Comparison of ENCODE assay signal across 1 cellular context in the genomic region with DNA sequence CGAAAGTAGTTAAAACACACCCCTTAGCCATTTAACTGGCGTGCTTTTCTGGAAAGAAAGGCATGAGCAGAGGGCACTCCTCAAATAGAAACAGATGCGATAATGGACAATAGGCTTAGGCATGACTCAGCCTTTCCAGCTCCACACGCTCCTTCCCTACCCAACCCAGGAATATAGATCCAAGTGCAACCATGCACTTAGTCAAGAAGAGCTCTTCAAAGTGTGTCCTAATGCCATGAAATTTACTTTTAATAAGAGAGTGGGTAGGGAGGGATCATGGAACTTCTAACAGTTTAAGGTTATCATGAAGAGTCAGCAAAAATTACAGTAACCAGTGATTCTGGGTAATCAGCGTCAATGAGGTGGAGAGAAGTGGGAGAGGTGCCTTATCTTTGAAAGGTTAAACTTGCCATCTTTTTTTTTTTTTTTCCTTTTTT.
TF ChIP-seq lines count a peak whose summit lies in the region.

No MANE protein-coding gene starts in this region.

TF ChIP-seq in K562, 482 proteins besides CTCF, POLR2A, EP300 and RAD21 (continued from another document and continues in another):
- TF ChIP-seq, protein P1, sequence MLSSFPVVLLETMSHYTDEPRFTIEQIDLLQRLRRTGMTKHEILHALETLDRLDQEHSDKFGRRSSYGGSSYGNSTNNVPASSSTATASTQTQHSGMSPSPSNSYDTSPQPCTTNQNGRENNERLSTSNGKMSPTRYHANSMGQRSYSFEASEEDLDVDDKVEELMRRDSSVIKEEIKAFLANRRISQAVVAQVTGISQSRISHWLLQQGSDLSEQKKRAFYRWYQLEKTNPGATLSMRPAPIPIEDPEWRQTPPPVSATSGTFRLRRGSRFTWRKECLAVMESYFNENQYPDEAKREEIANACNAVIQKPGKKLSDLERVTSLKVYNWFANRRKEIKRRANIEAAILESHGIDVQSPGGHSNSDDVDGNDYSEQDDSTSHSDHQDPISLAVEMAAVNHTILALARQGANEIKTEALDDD (IDR thresholded peaks at IDR 0.05), result peak; percentile 46; the same call in 1 of the 2 replicates
- no peak for TF ChIP-seq CHD4 (IDR thresholded peaks at IDR 0.05; ENCODE audit: insufficient read depth, insufficient replicate concordance, low read depth, low read length, poor library complexity, severe bottlenecking)
- TF ChIP-seq, protein P2, sequence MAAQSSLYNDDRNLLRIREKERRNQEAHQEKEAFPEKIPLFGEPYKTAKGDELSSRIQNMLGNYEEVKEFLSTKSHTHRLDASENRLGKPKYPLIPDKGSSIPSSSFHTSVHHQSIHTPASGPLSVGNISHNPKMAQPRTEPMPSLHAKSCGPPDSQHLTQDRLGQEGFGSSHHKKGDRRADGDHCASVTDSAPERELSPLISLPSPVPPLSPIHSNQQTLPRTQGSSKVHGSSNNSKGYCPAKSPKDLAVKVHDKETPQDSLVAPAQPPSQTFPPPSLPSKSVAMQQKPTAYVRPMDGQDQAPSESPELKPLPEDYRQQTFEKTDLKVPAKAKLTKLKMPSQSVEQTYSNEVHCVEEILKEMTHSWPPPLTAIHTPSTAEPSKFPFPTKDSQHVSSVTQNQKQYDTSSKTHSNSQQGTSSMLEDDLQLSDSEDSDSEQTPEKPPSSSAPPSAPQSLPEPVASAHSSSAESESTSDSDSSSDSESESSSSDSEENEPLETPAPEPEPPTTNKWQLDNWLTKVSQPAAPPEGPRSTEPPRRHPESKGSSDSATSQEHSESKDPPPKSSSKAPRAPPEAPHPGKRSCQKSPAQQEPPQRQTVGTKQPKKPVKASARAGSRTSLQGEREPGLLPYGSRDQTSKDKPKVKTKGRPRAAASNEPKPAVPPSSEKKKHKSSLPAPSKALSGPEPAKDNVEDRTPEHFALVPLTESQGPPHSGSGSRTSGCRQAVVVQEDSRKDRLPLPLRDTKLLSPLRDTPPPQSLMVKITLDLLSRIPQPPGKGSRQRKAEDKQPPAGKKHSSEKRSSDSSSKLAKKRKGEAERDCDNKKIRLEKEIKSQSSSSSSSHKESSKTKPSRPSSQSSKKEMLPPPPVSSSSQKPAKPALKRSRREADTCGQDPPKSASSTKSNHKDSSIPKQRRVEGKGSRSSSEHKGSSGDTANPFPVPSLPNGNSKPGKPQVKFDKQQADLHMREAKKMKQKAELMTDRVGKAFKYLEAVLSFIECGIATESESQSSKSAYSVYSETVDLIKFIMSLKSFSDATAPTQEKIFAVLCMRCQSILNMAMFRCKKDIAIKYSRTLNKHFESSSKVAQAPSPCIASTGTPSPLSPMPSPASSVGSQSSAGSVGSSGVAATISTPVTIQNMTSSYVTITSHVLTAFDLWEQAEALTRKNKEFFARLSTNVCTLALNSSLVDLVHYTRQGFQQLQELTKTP (IDR thresholded peaks at IDR 0.05; ENCODE audit: low read depth in 1 of 2, partially characterized antibody in 2 of 2), result no peak
- 0 out of 4 replicates have a peak, but pooled peaks of 1 of the 2 experiments have one; percentile 20 for TF ChIP-seq ARNT (IDR thresholded peaks at IDR 0.05)
- TF ChIP-seq, protein P3, sequence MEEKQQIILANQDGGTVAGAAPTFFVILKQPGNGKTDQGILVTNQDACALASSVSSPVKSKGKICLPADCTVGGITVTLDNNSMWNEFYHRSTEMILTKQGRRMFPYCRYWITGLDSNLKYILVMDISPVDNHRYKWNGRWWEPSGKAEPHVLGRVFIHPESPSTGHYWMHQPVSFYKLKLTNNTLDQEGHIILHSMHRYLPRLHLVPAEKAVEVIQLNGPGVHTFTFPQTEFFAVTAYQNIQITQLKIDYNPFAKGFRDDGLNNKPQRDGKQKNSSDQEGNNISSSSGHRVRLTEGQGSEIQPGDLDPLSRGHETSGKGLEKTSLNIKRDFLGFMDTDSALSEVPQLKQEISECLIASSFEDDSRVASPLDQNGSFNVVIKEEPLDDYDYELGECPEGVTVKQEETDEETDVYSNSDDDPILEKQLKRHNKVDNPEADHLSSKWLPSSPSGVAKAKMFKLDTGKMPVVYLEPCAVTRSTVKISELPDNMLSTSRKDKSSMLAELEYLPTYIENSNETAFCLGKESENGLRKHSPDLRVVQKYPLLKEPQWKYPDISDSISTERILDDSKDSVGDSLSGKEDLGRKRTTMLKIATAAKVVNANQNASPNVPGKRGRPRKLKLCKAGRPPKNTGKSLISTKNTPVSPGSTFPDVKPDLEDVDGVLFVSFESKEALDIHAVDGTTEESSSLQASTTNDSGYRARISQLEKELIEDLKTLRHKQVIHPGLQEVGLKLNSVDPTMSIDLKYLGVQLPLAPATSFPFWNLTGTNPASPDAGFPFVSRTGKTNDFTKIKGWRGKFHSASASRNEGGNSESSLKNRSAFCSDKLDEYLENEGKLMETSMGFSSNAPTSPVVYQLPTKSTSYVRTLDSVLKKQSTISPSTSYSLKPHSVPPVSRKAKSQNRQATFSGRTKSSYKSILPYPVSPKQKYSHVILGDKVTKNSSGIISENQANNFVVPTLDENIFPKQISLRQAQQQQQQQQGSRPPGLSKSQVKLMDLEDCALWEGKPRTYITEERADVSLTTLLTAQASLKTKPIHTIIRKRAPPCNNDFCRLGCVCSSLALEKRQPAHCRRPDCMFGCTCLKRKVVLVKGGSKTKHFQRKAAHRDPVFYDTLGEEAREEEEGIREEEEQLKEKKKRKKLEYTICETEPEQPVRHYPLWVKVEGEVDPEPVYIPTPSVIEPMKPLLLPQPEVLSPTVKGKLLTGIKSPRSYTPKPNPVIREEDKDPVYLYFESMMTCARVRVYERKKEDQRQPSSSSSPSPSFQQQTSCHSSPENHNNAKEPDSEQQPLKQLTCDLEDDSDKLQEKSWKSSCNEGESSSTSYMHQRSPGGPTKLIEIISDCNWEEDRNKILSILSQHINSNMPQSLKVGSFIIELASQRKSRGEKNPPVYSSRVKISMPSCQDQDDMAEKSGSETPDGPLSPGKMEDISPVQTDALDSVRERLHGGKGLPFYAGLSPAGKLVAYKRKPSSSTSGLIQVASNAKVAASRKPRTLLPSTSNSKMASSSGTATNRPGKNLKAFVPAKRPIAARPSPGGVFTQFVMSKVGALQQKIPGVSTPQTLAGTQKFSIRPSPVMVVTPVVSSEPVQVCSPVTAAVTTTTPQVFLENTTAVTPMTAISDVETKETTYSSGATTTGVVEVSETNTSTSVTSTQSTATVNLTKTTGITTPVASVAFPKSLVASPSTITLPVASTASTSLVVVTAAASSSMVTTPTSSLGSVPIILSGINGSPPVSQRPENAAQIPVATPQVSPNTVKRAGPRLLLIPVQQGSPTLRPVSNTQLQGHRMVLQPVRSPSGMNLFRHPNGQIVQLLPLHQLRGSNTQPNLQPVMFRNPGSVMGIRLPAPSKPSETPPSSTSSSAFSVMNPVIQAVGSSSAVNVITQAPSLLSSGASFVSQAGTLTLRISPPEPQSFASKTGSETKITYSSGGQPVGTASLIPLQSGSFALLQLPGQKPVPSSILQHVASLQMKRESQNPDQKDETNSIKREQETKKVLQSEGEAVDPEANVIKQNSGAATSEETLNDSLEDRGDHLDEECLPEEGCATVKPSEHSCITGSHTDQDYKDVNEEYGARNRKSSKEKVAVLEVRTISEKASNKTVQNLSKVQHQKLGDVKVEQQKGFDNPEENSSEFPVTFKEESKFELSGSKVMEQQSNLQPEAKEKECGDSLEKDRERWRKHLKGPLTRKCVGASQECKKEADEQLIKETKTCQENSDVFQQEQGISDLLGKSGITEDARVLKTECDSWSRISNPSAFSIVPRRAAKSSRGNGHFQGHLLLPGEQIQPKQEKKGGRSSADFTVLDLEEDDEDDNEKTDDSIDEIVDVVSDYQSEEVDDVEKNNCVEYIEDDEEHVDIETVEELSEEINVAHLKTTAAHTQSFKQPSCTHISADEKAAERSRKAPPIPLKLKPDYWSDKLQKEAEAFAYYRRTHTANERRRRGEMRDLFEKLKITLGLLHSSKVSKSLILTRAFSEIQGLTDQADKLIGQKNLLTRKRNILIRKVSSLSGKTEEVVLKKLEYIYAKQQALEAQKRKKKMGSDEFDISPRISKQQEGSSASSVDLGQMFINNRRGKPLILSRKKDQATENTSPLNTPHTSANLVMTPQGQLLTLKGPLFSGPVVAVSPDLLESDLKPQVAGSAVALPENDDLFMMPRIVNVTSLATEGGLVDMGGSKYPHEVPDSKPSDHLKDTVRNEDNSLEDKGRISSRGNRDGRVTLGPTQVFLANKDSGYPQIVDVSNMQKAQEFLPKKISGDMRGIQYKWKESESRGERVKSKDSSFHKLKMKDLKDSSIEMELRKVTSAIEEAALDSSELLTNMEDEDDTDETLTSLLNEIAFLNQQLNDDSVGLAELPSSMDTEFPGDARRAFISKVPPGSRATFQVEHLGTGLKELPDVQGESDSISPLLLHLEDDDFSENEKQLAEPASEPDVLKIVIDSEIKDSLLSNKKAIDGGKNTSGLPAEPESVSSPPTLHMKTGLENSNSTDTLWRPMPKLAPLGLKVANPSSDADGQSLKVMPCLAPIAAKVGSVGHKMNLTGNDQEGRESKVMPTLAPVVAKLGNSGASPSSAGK (IDR thresholded peaks at IDR 0.05), result peak; percentile 5; the same call in 1 of the 2 replicates
- peak; percentile 99 for TF ChIP-seq C11orf30 (IDR thresholded peaks at IDR 0.05; ENCODE audit: low read depth)
- no peak for TF ChIP-seq PCBP1 (IDR thresholded peaks at IDR 0.05; ENCODE audit: low read depth, low read length, poor library complexity, severe bottlenecking)
- TF ChIP-seq ZNF766 (CRISPR knock-in tag; conservative IDR thresholded peaks at IDR 0.05), result 0 out of 2 replicates have a peak, but pooled peaks have one; percentile 2
- TF ChIP-seq, protein P4, sequence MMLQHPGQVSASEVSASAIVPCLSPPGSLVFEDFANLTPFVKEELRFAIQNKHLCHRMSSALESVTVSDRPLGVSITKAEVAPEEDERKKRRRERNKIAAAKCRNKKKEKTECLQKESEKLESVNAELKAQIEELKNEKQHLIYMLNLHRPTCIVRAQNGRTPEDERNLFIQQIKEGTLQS (IDR thresholded peaks at IDR 0.05), result peak; percentile 73
- TF ChIP-seq, protein P4 (CRISPR knock-in tag; conservative IDR thresholded peaks at IDR 0.05), result no peak
- TF ChIP-seq TAL1 (IDR thresholded peaks at IDR 0.05), result peak; percentile 23; the same call in 1 of the 2 replicates
- TF ChIP-seq, protein P5, sequence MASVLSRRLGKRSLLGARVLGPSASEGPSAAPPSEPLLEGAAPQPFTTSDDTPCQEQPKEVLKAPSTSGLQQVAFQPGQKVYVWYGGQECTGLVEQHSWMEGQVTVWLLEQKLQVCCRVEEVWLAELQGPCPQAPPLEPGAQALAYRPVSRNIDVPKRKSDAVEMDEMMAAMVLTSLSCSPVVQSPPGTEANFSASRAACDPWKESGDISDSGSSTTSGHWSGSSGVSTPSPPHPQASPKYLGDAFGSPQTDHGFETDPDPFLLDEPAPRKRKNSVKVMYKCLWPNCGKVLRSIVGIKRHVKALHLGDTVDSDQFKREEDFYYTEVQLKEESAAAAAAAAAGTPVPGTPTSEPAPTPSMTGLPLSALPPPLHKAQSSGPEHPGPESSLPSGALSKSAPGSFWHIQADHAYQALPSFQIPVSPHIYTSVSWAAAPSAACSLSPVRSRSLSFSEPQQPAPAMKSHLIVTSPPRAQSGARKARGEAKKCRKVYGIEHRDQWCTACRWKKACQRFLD (CRISPR knock-in tag; IDR thresholded peaks at IDR 0.05), result peak; percentile 30; the same call in 1 of the 2 replicates
- TF ChIP-seq NFIC (IDR thresholded peaks at IDR 0.05), result no peak
- 0 out of 2 replicates have a peak, but pooled peaks have one; percentile 30 for TF ChIP-seq TCF3 (CRISPR knock-in tag; IDR thresholded peaks at IDR 0.05)
- TF ChIP-seq, protein P6, sequence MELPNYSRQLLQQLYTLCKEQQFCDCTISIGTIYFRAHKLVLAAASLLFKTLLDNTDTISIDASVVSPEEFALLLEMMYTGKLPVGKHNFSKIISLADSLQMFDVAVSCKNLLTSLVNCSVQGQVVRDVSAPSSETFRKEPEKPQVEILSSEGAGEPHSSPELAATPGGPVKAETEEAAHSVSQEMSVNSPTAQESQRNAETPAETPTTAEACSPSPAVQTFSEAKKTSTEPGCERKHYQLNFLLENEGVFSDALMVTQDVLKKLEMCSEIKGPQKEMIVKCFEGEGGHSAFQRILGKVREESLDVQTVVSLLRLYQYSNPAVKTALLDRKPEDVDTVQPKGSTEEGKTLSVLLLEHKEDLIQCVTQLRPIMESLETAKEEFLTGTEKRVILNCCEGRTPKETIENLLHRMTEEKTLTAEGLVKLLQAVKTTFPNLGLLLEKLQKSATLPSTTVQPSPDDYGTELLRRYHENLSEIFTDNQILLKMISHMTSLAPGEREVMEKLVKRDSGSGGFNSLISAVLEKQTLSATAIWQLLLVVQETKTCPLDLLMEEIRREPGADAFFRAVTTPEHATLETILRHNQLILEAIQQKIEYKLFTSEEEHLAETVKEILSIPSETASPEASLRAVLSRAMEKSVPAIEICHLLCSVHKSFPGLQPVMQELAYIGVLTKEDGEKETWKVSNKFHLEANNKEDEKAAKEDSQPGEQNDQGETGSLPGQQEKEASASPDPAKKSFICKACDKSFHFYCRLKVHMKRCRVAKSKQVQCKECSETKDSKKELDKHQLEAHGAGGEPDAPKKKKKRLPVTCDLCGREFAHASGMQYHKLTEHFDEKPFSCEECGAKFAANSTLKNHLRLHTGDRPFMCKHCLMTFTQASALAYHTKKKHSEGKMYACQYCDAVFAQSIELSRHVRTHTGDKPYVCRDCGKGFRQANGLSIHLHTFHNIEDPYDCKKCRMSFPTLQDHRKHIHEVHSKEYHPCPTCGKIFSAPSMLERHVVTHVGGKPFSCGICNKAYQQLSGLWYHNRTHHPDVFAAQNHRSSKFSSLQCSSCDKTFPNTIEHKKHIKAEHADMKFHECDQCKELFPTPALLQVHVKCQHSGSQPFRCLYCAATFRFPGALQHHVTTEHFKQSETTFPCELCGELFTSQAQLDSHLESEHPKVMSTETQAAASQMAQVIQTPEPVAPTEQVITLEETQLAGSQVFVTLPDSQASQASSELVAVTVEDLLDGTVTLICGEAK (IDR thresholded peaks at IDR 0.05), result no peak
- TF ChIP-seq, protein P6 (CRISPR knock-in tag; IDR thresholded peaks at IDR 0.05), result no peak
- TF ChIP-seq TAF9B (IDR thresholded peaks at IDR 0.05; ENCODE audit: partially characterized antibody), result peak; percentile 8
- TF ChIP-seq SMARCA4 (IDR thresholded peaks at IDR 0.05), result peak; percentile 81
